ENCODE assay signal across 14 cellular contexts in genomic region chr17:67393809-67394418, GRCh38.
"Had no signal": no experiment of that assay in that cellular context is flagged by ENCODE, and none has a peak within 500 bp of the region (broad histone marks: within the 10 kb centered on the region; RNA-seq: fewer than 3 reads in every experiment).

No MANE protein-coding gene starts in this region.

- H3K27ac Mint-ChIP-seq: activated naive CD4-positive, alpha-beta T cell treated with anti-CD3 and anti-CD28 coated beads, Interleukin-2, amount 10 ng/mL, durations not matched to agents 7 days and 5 days had no signal

- DNase-seq: activated CD4-positive, alpha-beta T cell treated with anti-CD3 and anti-CD28 coated beads for 48 hours; activated naive CD4-positive, alpha-beta T cell treated with anti-CD3 and anti-CD28 coated beads, Interleukin-2, amount 10 ng/mL, durations not matched to agents 7 days and 5 days; central memory CD4-positive, alpha-beta T cell; effector CD8-positive, alpha-beta T cell; foreskin fibroblast; mesendoderm; right lobe of liver; T-helper 2 cell had no signal

- H3K27me3 Mint-ChIP-seq: activated naive CD4-positive, alpha-beta T cell treated with anti-CD3 and anti-CD28 coated beads, Interleukin-2, amount 10 ng/mL, durations not matched to agents 7 days and 5 days; brain had no signal

- ATAC-seq: right lobe of liver had no signal

- H3K4me3 Mint-ChIP-seq: activated naive CD4-positive, alpha-beta T cell treated with anti-CD3 and anti-CD28 coated beads, Interleukin-2, amount 10 ng/mL, durations not matched to agents 7 days and 5 days; activated T-helper 1 cell treated with anti-CD3 and anti-CD28 coated beads, Interleukin-12 subunit alpha, Interleukin-12 subunit beta, Interleukin-2, Interleukin-4 antibody, amounts not matched to agents 30 ng/mL and 10 ng/mL and 1 ng/mL, durations not matched to agents 14 hours and 24 hours and 36 hours; brain; neural crest cell had no signal

- H3K27ac ChIP-seq: coronary artery, prostate gland, right lobe of liver had no signal

- H3K27me3 ChIP-seq: right lobe of liver had no signal

- H3K36me3 ChIP-seq: prostate gland, right lobe of liver had no signal

- H3K9me3 Mint-ChIP-seq: activated naive CD4-positive, alpha-beta T cell treated with anti-CD3 and anti-CD28 coated beads, Interleukin-2, amount 10 ng/mL, durations not matched to agents 7 days and 5 days; activated T-helper 1 cell treated with anti-CD3 and anti-CD28 coated beads, Interleukin-12 subunit alpha, Interleukin-12 subunit beta, Interleukin-2, Interleukin-4 antibody, amounts not matched to agents 30 ng/mL and 10 ng/mL and 1 ng/mL, durations not matched to agents 14 hours and 24 hours and 36 hours; neural crest cell had no signal

- H3K9me3 ChIP-seq: prostate gland, right lobe of liver had no signal

- H3K4me3 ChIP-seq: coronary artery, prostate gland, right lobe of liver, smooth muscle cell had no signal
